ENCODE assay signal across 8 cellular contexts in the genomic region with DNA sequence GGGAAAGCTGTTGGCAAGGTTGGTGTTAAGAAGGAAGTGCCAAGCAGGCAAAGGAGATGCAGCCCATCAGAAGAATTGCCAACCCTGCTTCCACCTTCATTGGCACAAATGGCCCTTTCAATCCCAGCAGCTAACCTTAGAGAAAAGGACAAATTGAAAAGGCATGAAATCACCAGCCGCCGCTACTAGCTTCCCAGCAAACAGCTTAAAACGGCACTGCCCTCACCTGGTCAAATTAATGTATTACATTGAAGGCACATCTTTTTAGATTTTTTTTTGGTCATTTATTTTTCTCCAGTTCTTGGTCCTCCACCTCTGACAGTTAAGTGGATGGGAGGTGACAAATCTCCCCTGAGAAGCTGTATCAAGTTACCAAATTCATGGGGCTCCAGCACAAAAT. TPM values are rescaled to one million over a fixed set of nuclear protein-coding genes. Genes with fewer than 3 reads are reported as not detected.
DNase-seq lines count a peak whose midpoint lies in the region; ATAC-seq lines count a peak whose summit lies in the region.

No MANE protein-coding gene starts in this region.

- H3K36me3 Mint-ChIP-seq in activated CD4-positive, alpha-beta T cell treated with anti-CD3 and anti-CD28 coated beads, Interleukin-2, amount 10 ng/mL, durations not matched to agents 24 days and 14 days (ENCODE audit: low read depth): no peaks in the 10 kb centered on the region

- H3K27me3 Mint-ChIP-seq in activated CD4-positive, alpha-beta T cell treated with anti-CD3 and anti-CD28 coated beads, Interleukin-2, amount 10 ng/mL, durations not matched to agents 24 days and 14 days: peaks cover 12% of the 10 kb centered on the region

- DNase-seq in activated naive CD4-positive, alpha-beta T cell treated with Interleukin-2 at 50 U/mL for 16 hours: peak; percentile 15
- DNase-seq in activated naive CD4-positive, alpha-beta T cell (lab: John Stamatoyannopoulos, UW): no peak
- peak; percentile 1 for DNase-seq in MV-4-11 (lab: John Stamatoyannopoulos, UW)
- peak; percentile 66 for DNase-seq in activated CD4-positive, alpha-beta T cell treated with anti-CD3 and anti-CD28 coated beads, Interleukin-2, amount 10 ng/mL, durations not matched to agents 24 days and 14 days
- peak; percentile 7 for DNase-seq in foreskin melanocyte
- peak; percentile 40 for DNase-seq in stimulated activated CD4-positive, alpha-beta T cell treated with anti-CD3 and anti-CD28 coated beads, Interleukin-15, amount 100 ng/mL, for 24 hours

- ATAC-seq in HG03108 (IDR thresholded peaks at IDR 0.05; ENCODE audit: unreplicated experiment) (no peak), GM21447 (IDR thresholded peaks at IDR 0.05; ENCODE audit: unreplicated experiment) (no peak)

- H3K9me3 Mint-ChIP-seq in activated CD4-positive, alpha-beta T cell treated with anti-CD3 and anti-CD28 coated beads, Interleukin-2, amount 10 ng/mL, durations not matched to agents 24 days and 14 days: no peaks in the 10 kb centered on the region

- intact Hi-C loops in activated CD4-positive, alpha-beta T cell treated with anti-CD3 and anti-CD28 coated beads, Interleukin-2, amount 10 ng/mL, durations not matched to agents 24 days and 14 days (cut with micrococcal nuclease): no loop called here

- no peak overlapping the region for H3K27ac Mint-ChIP-seq in activated CD4-positive, alpha-beta T cell treated with anti-CD3 and anti-CD28 coated beads, Interleukin-2, amount 10 ng/mL, durations not matched to agents 24 days and 14 days

- H3K4me3 Mint-ChIP-seq in activated CD4-positive, alpha-beta T cell treated with anti-CD3 and anti-CD28 coated beads, Interleukin-2, amount 10 ng/mL, durations not matched to agents 24 days and 14 days: no peak overlapping the region

- H3K4me1 Mint-ChIP-seq in activated CD4-positive, alpha-beta T cell treated with anti-CD3 and anti-CD28 coated beads, Interleukin-2, amount 10 ng/mL, durations not matched to agents 24 days and 14 days: peaks cover 3% of the 10 kb centered on the region

RNA-seq across cellular contexts. Expression of gene NHSL2, which starts 51.0 kb away (rescaled TPM):
- total RNA-seq in activated CD4-positive, alpha-beta T cell treated with anti-CD3 and anti-CD28 coated beads, Interleukin-2, amount 10 ng/mL, durations not matched to agents 24 days and 14 days: 0.07 and 0.19 TPM in 2 replicates

Comparison
In these comparisons a context has a peak if more than half of its experiments do, and no peak if none do; other contexts are left out.
1. DNase-seq: peak in activated naive CD4-positive, alpha-beta T cell treated with Interleukin-2 at 50 U/mL for 16 hours (single experiment), MV-4-11 (single experiment), activated CD4-positive, alpha-beta T cell treated with anti-CD3 and anti-CD28 coated beads, Interleukin-2, amount 10 ng/mL, durations not matched to agents 24 days and 14 days (single experiment), foreskin melanocyte (single experiment) and stimulated activated CD4-positive, alpha-beta T cell treated with anti-CD3 and anti-CD28 coated beads, Interleukin-15, amount 100 ng/mL, for 24 hours (single experiment); none in activated naive CD4-positive, alpha-beta T cell (0 of 4).